In the genomic region with DNA sequence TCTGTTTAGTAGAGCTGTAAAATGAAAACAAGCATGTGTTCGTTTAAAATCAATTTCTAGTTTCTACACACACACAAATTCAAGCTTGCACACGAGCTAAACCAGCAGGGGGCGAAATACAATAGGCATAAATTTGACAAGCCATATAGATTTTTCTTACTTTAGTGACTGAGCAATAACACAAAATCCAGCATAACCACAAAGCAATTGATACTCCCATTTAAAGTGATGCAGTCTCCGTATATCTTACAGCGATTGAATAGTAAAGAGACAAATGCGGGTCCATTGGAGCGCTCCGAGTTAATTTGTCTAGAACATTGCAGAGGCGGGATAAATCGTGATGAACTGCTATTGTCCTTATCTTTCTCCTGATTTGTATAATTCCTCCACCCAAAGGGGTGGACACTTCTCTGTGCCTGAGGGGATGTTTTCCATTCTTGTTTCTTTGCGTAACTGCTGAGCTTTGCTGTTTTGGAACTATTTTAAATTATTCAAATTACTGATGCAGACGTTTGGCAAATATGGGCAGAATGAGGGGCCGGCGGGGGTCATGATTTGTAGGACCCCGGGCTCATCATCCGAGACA, we compare ENCODE assay signal across 8 cellular contexts. TPM values are rescaled to one million over a fixed set of nuclear protein-coding genes. Genes with fewer than 3 reads are reported as not detected.
DNase-seq lines count a peak whose midpoint lies in the region; ATAC-seq, FAIRE-seq and TF ChIP-seq lines count a peak whose summit lies in the region.

No MANE protein-coding gene starts in this region.

- peak; percentile 40 for FAIRE-seq in HTR-8/SVneo (lab: Jason Lieb, UNC)

- H3K27ac ChIP-seq in C4-2B, result no peak overlapping the region
- no peak overlapping the region for H3K27ac ChIP-seq in endodermal cell (ENCODE audit: low read depth, low read length)

- H3K4me3 ChIP-seq in endodermal cell (ENCODE audit: low read length), result peak overlapping the region; percentile 91
- H3K4me3 ChIP-seq in mucosa of stomach (ENCODE audit: low read length), result peak overlapping the region; percentile 65

- no peak for ATAC-seq in HG03439 (IDR thresholded peaks at IDR 0.05; ENCODE audit: unreplicated experiment)

- peak overlapping the region; percentile 92 for H3K4me3 Mint-ChIP-seq in endodermal cell

- 12 to 13% methylated on average over 7 to 16 of the region's 16 CpGs for WGBS in endodermal cell (ENCODE audit: insufficient coverage in 1 of 2, insufficient read length in 1 of 2), 2 experiments

- no peaks in the 10 kb centered on the region for H3K9me3 Mint-ChIP-seq in endodermal cell

- H3K27me3 ChIP-seq in endodermal cell (ENCODE audit: control insufficient read depth, insufficient read depth, low read length, poor library complexity, severe bottlenecking) (no peaks in the 10 kb centered on the region), mucosa of stomach (ENCODE audit: control insufficient read depth, insufficient read depth, low read length) (no peaks in the 10 kb centered on the region)

- H3K36me3 Mint-ChIP-seq in endodermal cell (ENCODE audit: low read depth), result no peaks in the 10 kb centered on the region

- H3K4me1 ChIP-seq in endodermal cell (ENCODE audit: control insufficient read depth, insufficient read depth, low read length) (no peaks in the 10 kb centered on the region), mucosa of stomach (ENCODE audit: control insufficient read depth, insufficient read depth, low read length) (peaks cover 11% of the 10 kb centered on the region)

- peak; percentile 67 for DNase-seq in HTR-8/SVneo (ENCODE audit: insufficient read length, low spot score)
- peak; percentile 89 for DNase-seq in NOMO-1 treated with DMSO at 0.1 percent for 48 hours (lab: John Stamatoyannopoulos, UW; ENCODE audit: unreplicated experiment)
- DNase-seq in activated CD8-positive, alpha-beta memory T cell treated with anti-CD3 and anti-CD28 coated beads for 48 hours (ENCODE audit: low read depth in 2 of 3, low spot score in 2 of 3), result peak; percentile 13 to 44 (median 13)
- peak; percentile 59 for DNase-seq in endodermal cell
- DNase-seq in stimulated activated CD8-positive, alpha-beta memory T cell treated with anti-CD3 and anti-CD28 coated beads, Interleukin-4, amount 100 ng/mL, for 48 hours, result peak; percentile 78

- H3K27ac Mint-ChIP-seq in endodermal cell, result no peak overlapping the region

- H3K36me3 ChIP-seq in endodermal cell (ENCODE audit: control insufficient read depth, insufficient read depth, low read length), result no peaks in the 10 kb centered on the region
- no peaks in the 10 kb centered on the region for H3K36me3 ChIP-seq in mucosa of stomach (ENCODE audit: control insufficient read depth, insufficient read depth, low read length)

- H3K4me1 Mint-ChIP-seq in endodermal cell, result peaks cover 17% of the 10 kb centered on the region

- no peaks in the 10 kb centered on the region for H3K9me3 ChIP-seq in endodermal cell (ENCODE audit: control insufficient read depth, low read length)
- H3K9me3 ChIP-seq in mucosa of stomach (ENCODE audit: control insufficient read depth, low read length), result no peaks in the 10 kb centered on the region

- H3K9ac ChIP-seq in endodermal cell (ENCODE audit: extremely low read depth, low read length, poor library complexity, severe bottlenecking) (peak overlapping the region; percentile 41), mucosa of stomach (ENCODE audit: low read length) (peak overlapping the region; percentile 90)

- peak; percentile 79 for TF ChIP-seq CTCF in C4-2B (conservative IDR thresholded peaks at IDR 0.05)
- peak; percentile 85 for TF ChIP-seq CTCF in endodermal cell (conservative IDR thresholded peaks at IDR 0.05)

- peaks cover 2% of the 10 kb centered on the region for H3K27me3 Mint-ChIP-seq in endodermal cell (ENCODE audit: insufficient read depth)

RNA-seq across cellular contexts. Expression of gene AFTPH, which starts 1.2 kb away (rescaled TPM):
- total RNA-seq in endodermal cell, result 10 to 100 TPM; 13.7 to 21.5 TPM
- 20.9 TPM for polyA plus RNA-seq in endodermal cell (2013, experiment 1 of 2)
- polyA plus RNA-seq in endodermal cell (2013, experiment 2 of 2), result 17.0 TPM

Comparison
In these comparisons a context has a peak if more than half of its experiments do, and no peak if none do; other contexts are left out.
1. DNase-seq: peak in every context shown above with its lines; median percentile 89 in NOMO-1 treated with DMSO at 0.1 percent for 48 hours; 78 in stimulated activated CD8-positive, alpha-beta memory T cell treated with anti-CD3 and anti-CD28 coated beads, Interleukin-4, amount 100 ng/mL, for 48 hours; 67 in HTR-8/SVneo; 59 in endodermal cell; 13 in activated CD8-positive, alpha-beta memory T cell treated with anti-CD3 and anti-CD28 coated beads for 48 hours.